1 cellular context compared by ENCODE assay signal in the genomic region with DNA sequence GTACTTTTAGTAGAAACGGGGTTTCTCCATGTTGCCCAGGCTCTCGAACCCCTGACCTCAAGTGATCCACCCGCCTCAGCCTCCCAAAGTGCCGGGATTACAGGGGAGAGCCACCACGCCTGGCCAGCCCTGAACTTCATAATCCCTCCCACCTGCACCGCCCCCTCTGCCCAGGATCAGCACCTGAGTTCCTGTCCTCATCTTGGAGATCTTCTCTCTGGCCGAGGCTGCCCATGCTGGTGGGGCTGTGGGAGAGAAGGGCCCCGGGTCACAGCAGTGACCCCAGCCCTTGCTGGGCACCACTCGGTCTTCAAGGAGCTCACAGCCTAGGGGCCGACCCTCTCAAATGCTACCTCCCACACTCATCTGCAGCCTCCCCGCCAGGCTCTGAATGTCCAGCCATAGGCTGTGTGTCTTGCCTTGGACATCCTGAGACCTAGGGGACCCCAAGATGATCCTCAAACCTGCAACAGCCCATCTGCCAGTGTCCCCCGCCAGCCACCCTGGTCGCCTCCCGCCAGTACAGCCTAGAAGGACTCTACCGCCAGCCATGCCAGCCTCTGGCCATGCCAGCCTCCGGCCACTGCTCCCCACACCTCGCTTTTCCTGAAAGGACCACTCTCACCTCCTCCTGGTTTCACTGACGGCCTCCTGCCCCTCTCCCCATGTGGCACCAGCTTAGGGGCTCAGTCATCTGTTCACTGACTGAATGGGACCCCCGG.
TF ChIP-seq lines count a peak whose summit lies in the region.

No MANE protein-coding gene starts in this region.

TF ChIP-seq in K562, 482 proteins besides CTCF, POLR2A, EP300 and RAD21:
- TF ChIP-seq IRF9 (tag; IDR thresholded peaks at IDR 0.05) (no peak), SAFB2 (IDR thresholded peaks at IDR 0.05; ENCODE audit: borderline replicate concordance, low read depth, low read length, severe bottlenecking) (no peak), EP400 (IDR thresholded peaks at IDR 0.05) (no peak), SIN3A (IDR thresholded peaks at IDR 0.05; ENCODE audit: borderline replicate concordance in 2 of 2, control insufficient read depth in 1 of 2, low read depth in 2 of 2, low read length in 2 of 2) (no peak), RBM39 (optimal IDR thresholded peaks at IDR 0.05; ENCODE audit: low read depth, low read length) (no peak), EGR1 (conservative IDR thresholded peaks at IDR 0.05) (0 out of 2 replicates have a peak, but pooled peaks have one; percentile 13), HNRNPLL (IDR thresholded peaks at IDR 0.05; ENCODE audit: low read depth, low read length, poor library complexity, severe bottlenecking) (no peak), ZNF263 (CRISPR knock-in tag; IDR thresholded peaks at IDR 0.05; ENCODE audit: borderline replicate concordance) (no peak), KDM5B (IDR thresholded peaks at IDR 0.05; ENCODE audit: insufficient replicate concordance, low read depth, low read length) (no peak), ZKSCAN1 (IDR thresholded peaks at IDR 0.05; ENCODE audit: low read depth, low read length) (no peak), ZNF507 (tag; conservative IDR thresholded peaks at IDR 0.05) (no peak), CREBBP (IDR thresholded peaks at IDR 0.05; ENCODE audit: low read depth, low read length) (no peak), GATAD2A (IDR thresholded peaks at IDR 0.05) (no peak), RBM17 (IDR thresholded peaks at IDR 0.05; ENCODE audit: borderline replicate concordance, low read depth, low read length) (no peak), HMGN3 (IDR thresholded peaks at IDR 0.05; ENCODE audit: borderline replicate concordance, extremely low read depth, insufficient read length, low read depth, low read length) (peak; percentile 20)
